ENCODE assay signal across 7 cellular contexts in the genomic region with DNA sequence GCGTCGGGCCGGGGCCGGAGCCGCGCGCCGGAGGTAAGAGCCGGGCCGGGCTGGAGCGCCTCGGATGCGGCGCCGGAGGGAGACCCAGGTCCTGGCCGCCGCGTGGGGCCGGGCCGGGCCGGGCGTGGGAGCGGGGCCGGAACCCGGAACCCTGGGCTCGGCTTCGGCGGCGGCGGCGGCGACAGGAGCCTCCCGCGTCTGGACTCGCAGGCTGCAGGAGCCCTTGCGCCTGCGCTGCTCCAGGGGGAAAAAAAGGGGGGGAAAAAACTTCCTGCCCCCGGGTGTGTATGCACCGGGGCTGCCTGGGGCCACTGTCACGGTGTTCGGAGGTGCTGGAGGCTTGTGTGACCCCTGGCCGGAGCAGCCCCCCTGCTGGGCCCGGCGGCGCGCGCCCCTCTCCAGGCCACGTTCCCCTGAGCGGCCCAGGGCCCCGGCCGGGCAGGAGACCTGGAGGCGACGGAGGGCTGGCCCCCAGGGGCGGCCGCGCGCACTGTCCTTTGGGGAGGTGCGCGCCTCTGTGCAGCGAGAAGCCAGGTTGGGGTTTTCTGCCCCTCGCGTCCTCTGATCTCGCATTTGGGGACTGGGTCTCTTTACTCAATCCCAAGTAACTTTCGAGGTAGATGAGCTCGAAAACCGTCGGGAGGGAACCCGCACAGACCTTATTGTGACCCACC.
DNase-seq lines count a peak whose midpoint lies in the region; ATAC-seq and TF ChIP-seq lines count a peak whose summit lies in the region.

No MANE protein-coding gene starts in this region.

- H3K4me3 Mint-ChIP-seq in stimulated activated effector memory CD8-positive, alpha-beta T cell treated with anti-CD3 and anti-CD28 coated beads, Interleukin-12 subunit alpha, Interleukin-12 subunit beta, amount 100 ng/mL, for 72 hours = peak overlapping the region; percentile 49

- no peak overlapping the region for H3K27ac Mint-ChIP-seq in stimulated activated effector memory CD8-positive, alpha-beta T cell treated with anti-CD3 and anti-CD28 coated beads, Interleukin-12 subunit alpha, Interleukin-12 subunit beta, amount 100 ng/mL, for 72 hours

- peak; percentile 5 for ATAC-seq in GM21423 (IDR thresholded peaks at IDR 0.05; ENCODE audit: unreplicated experiment)
- peak; percentile 17 for ATAC-seq in stimulated activated effector memory CD8-positive, alpha-beta T cell treated with anti-CD3 and anti-CD28 coated beads, Interleukin-12 subunit alpha, Interleukin-12 subunit beta, amount 100 ng/mL, for 72 hours

- H3K4me1 Mint-ChIP-seq in stimulated activated effector memory CD8-positive, alpha-beta T cell treated with anti-CD3 and anti-CD28 coated beads, Interleukin-12 subunit alpha, Interleukin-12 subunit beta, amount 100 ng/mL, for 72 hours = peaks cover 15% of the 10 kb centered on the region

- TF ChIP-seq CTCF in GM06990 (IDR thresholded peaks at IDR 0.05; ENCODE audit: insufficient read depth, low read length, poor library complexity, severe bottlenecking) (no peak), HL-60 (IDR thresholded peaks at IDR 0.05; ENCODE audit: insufficient read depth, low read length) (no peak)

- DNase-seq in GM06990 (ENCODE audit: extremely low read depth, insufficient read length) (peak; percentile 51), HL-60 (ENCODE audit: low read depth in 1 of 2, low spot score in 1 of 2) (no peak), adipocyte (ENCODE audit: low read depth) (peak; percentile 66), GF-D8 (lab: John Stamatoyannopoulos, UW) (no peak)
- no peak for DNase-seq in stimulated activated effector memory CD8-positive, alpha-beta T cell treated with anti-CD3 and anti-CD28 coated beads, Interleukin-12 subunit alpha, Interleukin-12 subunit beta, amount 100 ng/mL, for 72 hours (ENCODE audit: low spot score in 2 of 2)

- H3K27me3 ChIP-seq in GM06990 (replicated peaks; ENCODE audit: control insufficient read depth, insufficient read depth, low read length) = no peaks in the 10 kb centered on the region; the same call in 1 of the 2 replicates
- peaks cover 49% of the 10 kb centered on the region for H3K27me3 ChIP-seq in HL-60 (ENCODE audit: insufficient read depth, poor library complexity, severe bottlenecking)
- H3K27me3 ChIP-seq in adipocyte (replicated peaks; ENCODE audit: control insufficient read depth, insufficient read depth, low read length) = no peaks in the 10 kb centered on the region
- H3K27me3 ChIP-seq in iPS-18a (ENCODE audit: control insufficient read depth, insufficient read depth, low read length) = peaks cover 75% of the 10 kb centered on the region

- H3K9me3 ChIP-seq in adipocyte (ENCODE audit: control insufficient read depth, low read length) (no peaks in the 10 kb centered on the region), iPS-18a (ENCODE audit: control insufficient read depth, low read depth, low read length) (no peaks in the 10 kb centered on the region)

- H3K4me1 ChIP-seq in adipocyte (ENCODE audit: control insufficient read depth, insufficient read depth, low read length) (peaks cover 31% of the 10 kb centered on the region), iPS-18a (ENCODE audit: control insufficient read depth, low read depth, low read length) (peaks cover 3% of the 10 kb centered on the region)

- H3K36me3 ChIP-seq in GM06990 (ENCODE audit: control insufficient read depth, insufficient read depth, low read length) = no peaks in the 10 kb centered on the region
- H3K36me3 ChIP-seq in adipocyte (ENCODE audit: control insufficient read depth, insufficient read depth, low read length, severe bottlenecking) = no peaks in the 10 kb centered on the region
- no peaks in the 10 kb centered on the region for H3K36me3 ChIP-seq in iPS-18a (ENCODE audit: control insufficient read depth, low read depth, low read length)

- H3K9me3 Mint-ChIP-seq in stimulated activated effector memory CD8-positive, alpha-beta T cell treated with anti-CD3 and anti-CD28 coated beads, Interleukin-12 subunit alpha, Interleukin-12 subunit beta, amount 100 ng/mL, for 72 hours = no peaks in the 10 kb centered on the region

- H3K4me3 ChIP-seq in GM06990 (replicated peaks; ENCODE audit: low read depth, low read length) (peak overlapping the region; percentile 76), HL-60 (replicated peaks; ENCODE audit: insufficient read depth, low read length) (peak overlapping the region; percentile 10; the same call in 1 of the 2 replicates), adipocyte (ENCODE audit: low read length) (peak overlapping the region; percentile 96), iPS-18a (ENCODE audit: low read length) (peak overlapping the region; percentile 64)

- H3K9ac ChIP-seq in adipocyte (ENCODE audit: low read length) (peak overlapping the region; percentile 93), iPS-18a (ENCODE audit: low read length) (peak overlapping the region; percentile 4)

- no peak overlapping the region for H3K27ac ChIP-seq in HL-60 (replicated peaks)
- H3K27ac ChIP-seq in iPS-18a (ENCODE audit: low read length) = no peak overlapping the region

- H3K36me3 Mint-ChIP-seq in stimulated activated effector memory CD8-positive, alpha-beta T cell treated with anti-CD3 and anti-CD28 coated beads, Interleukin-12 subunit alpha, Interleukin-12 subunit beta, amount 100 ng/mL, for 72 hours = no peaks in the 10 kb centered on the region

Comparison
In these comparisons a context has a peak if more than half of its experiments do, and no peak if none do; other contexts are left out.
1. DNase-seq: peak in GM06990 (single experiment) and adipocyte (single experiment); none in HL-60 (0 of 2), stimulated activated effector memory CD8-positive, alpha-beta T cell treated with anti-CD3 and anti-CD28 coated beads, Interleukin-12 subunit alpha, Interleukin-12 subunit beta, amount 100 ng/mL, for 72 hours (0 of 2) and GF-D8 (single experiment).
2. H3K4me3 ChIP-seq: peak in every context shown above with its lines; median percentile 96 in adipocyte; 76 in GM06990; 64 in iPS-18a; 10 in HL-60.